19 cellular contexts compared by ENCODE assay signal in genomic region chr1:201400257-201401230, GRCh38. TPM values are rescaled to one million over a fixed set of nuclear protein-coding genes. Genes with fewer than 3 reads are reported as not detected.
DNase-seq lines count a peak whose midpoint lies in the region; ATAC-seq and TF ChIP-seq lines count a peak whose summit lies in the region.
"Had no signal": no experiment of that assay in that cellular context is flagged by ENCODE, and none has a peak within 500 bp of the region (broad histone marks: within the 10 kb centered on the region; RNA-seq: fewer than 3 reads in every experiment).

No MANE protein-coding gene starts in this region.

- H3K9me3 ChIP-seq in breast epithelium (no peaks in the 10 kb centered on the region), iPS-20b (ENCODE audit: insufficient read depth, low read depth, low read length) (no peaks in the 10 kb centered on the region), osteoblast (ENCODE audit: low read depth, low read length) (no peaks in the 10 kb centered on the region)
- H3K9me3 ChIP-seq: HAP-1 had no signal

- TF ChIP-seq POLR2A in breast epithelium (IDR thresholded peaks at IDR 0.05) = no peak

- peaks cover 24% of the 10 kb centered on the region for H3K4me1 Mint-ChIP-seq in Calu3 (ENCODE audit: low read depth, unreplicated experiment)
- no peaks in the 10 kb centered on the region for H3K4me1 Mint-ChIP-seq in activated CD4-positive, alpha-beta T cell treated with anti-CD3 and anti-CD28 coated beads for 36 hours
- H3K4me1 Mint-ChIP-seq: neural crest cell had no signal

- CTCF ChIA-PET in Calu3 (lab: Charles Lee) = interaction anchor here (1.6 kb wide), 1 partner anchor 15 kb away, joined by 7 read pairs; no protein-coding TSS in a partner anchor
- CTCF ChIA-PET in activated CD4-positive, alpha-beta T cell treated with anti-CD3 and anti-CD28 coated beads for 36 hours (lab: Charles Lee) = interaction anchor here (0.5 to 1.2 kb wide), 6 partner anchors 14 to 250 kb away, joined by 3 to 4 read pairs (median 3); no protein-coding TSS in a partner anchor

- H3K36me3 Mint-ChIP-seq in Calu3 (ENCODE audit: insufficient read depth, unreplicated experiment) = peaks cover 67% of the 10 kb centered on the region
- H3K36me3 Mint-ChIP-seq in activated CD4-positive, alpha-beta T cell treated with anti-CD3 and anti-CD28 coated beads for 36 hours (ENCODE audit: low read depth) = no peaks in the 10 kb centered on the region

- peak overlapping the region in 1 of 3 donors; percentile 74 for H3K4me3 ChIP-seq in breast epithelium
- H3K4me3 ChIP-seq in iPS-20b (ENCODE audit: low read length) = peak overlapping the region; percentile 73
- H3K4me3 ChIP-seq in osteoblast (ENCODE audit: insufficient read depth, low read length) = no peak overlapping the region
- H3K4me3 ChIP-seq: HAP-1 had no signal

- peaks cover 0 to 4% of the 10 kb centered on the region in 2 donors for H3K4me1 ChIP-seq in breast epithelium
- H3K4me1 ChIP-seq in iPS-20b (ENCODE audit: insufficient read depth, low read length) = no peaks in the 10 kb centered on the region
- H3K4me1 ChIP-seq in osteoblast (ENCODE audit: insufficient read depth, low read length) = no peaks in the 10 kb centered on the region
- H3K4me1 ChIP-seq: HAP-1 had no signal

- H3K79me2 ChIP-seq in osteoblast (ENCODE audit: insufficient read depth, low read length) = no peaks in the 10 kb centered on the region

- H3K4me3 Mint-ChIP-seq in Calu3 (ENCODE audit: low read depth, unreplicated experiment) = peak overlapping the region; percentile 87
- no peak overlapping the region for H3K4me3 Mint-ChIP-seq in activated CD4-positive, alpha-beta T cell treated with anti-CD3 and anti-CD28 coated beads for 36 hours
- H3K4me3 Mint-ChIP-seq: activated T-helper 1 cell treated with anti-CD3 and anti-CD28 coated beads, Interleukin-12 subunit alpha, Interleukin-12 subunit beta, Interleukin-2, Interleukin-4 antibody, amounts not matched to agents 30 ng/mL and 10 ng/mL and 1 ng/mL, durations not matched to agents 14 hours and 24 hours and 36 hours; neural crest cell; stimulated activated naive CD8-positive, alpha-beta T cell treated with anti-CD3 and anti-CD28 coated beads, Interleukin-15, amount 100 ng/mL, for 72 hours had no signal

- H2AFZ ChIP-seq in osteoblast (ENCODE audit: low read length) = no peak overlapping the region

- ATAC-seq in GM18511 (IDR thresholded peaks at IDR 0.05; ENCODE audit: unreplicated experiment) = no peak
- ATAC-seq in activated CD4-positive, alpha-beta T cell treated with anti-CD3 and anti-CD28 coated beads for 36 hours = no peak
- ATAC-seq: stimulated activated naive CD8-positive, alpha-beta T cell treated with anti-CD3 and anti-CD28 coated beads, Interleukin-15, amount 100 ng/mL, for 72 hours had no signal

- no peaks in the 10 kb centered on the region for H3K27me3 ChIP-seq in breast epithelium
- peaks cover 48% of the 10 kb centered on the region for H3K27me3 ChIP-seq in iPS-20b (ENCODE audit: insufficient read depth, low read length)
- H3K27me3 ChIP-seq in osteoblast (ENCODE audit: insufficient read depth, low read length) = peaks cover 72% of the 10 kb centered on the region

- intact Hi-C loops in Calu3 (cut with micrococcal nuclease; ENCODE audit: unreplicated experiment) = no loop called here
- intact Hi-C loops in breast epithelium (cut with DNase I; ENCODE audit: low total_unique reads) = no loop called here
- intact Hi-C loops in activated CD4-positive, alpha-beta T cell treated with anti-CD3 and anti-CD28 coated beads for 36 hours (cut with DNase I, micrococcal nuclease) = no loop called here

- no peaks in the 10 kb centered on the region for H3K27me3 Mint-ChIP-seq in Calu3 (ENCODE audit: unreplicated experiment)
- peaks cover 35% of the 10 kb centered on the region for H3K27me3 Mint-ChIP-seq in activated CD4-positive, alpha-beta T cell treated with anti-CD3 and anti-CD28 coated beads for 36 hours

- POLR2A ChIA-PET in activated CD4-positive, alpha-beta T cell treated with anti-CD3 and anti-CD28 coated beads for 36 hours (lab: Charles Lee) = no interaction called here

- no peaks in the 10 kb centered on the region for H3K9me3 Mint-ChIP-seq in Calu3 (ENCODE audit: low read depth, unreplicated experiment)
- H3K9me3 Mint-ChIP-seq in activated CD4-positive, alpha-beta T cell treated with anti-CD3 and anti-CD28 coated beads for 36 hours (ENCODE audit: low read depth) = no peaks in the 10 kb centered on the region
- H3K9me3 Mint-ChIP-seq: activated T-helper 1 cell treated with anti-CD3 and anti-CD28 coated beads, Interleukin-12 subunit alpha, Interleukin-12 subunit beta, Interleukin-2, Interleukin-4 antibody, amounts not matched to agents 30 ng/mL and 10 ng/mL and 1 ng/mL, durations not matched to agents 14 hours and 24 hours and 36 hours; neural crest cell; stimulated activated naive CD8-positive, alpha-beta T cell treated with anti-CD3 and anti-CD28 coated beads, Interleukin-15, amount 100 ng/mL, for 72 hours had no signal

- H3K27ac ChIP-seq in breast epithelium (peak overlapping the region; percentile 77 to 82), iPS-20b (ENCODE audit: low read length) (no peak overlapping the region), osteoblast (ENCODE audit: low read depth, low read length) (no peak overlapping the region)

- no peak for TF ChIP-seq CTCF in Calu3 (IDR thresholded peaks at IDR 0.05; ENCODE audit: unreplicated experiment)
- no peak for TF ChIP-seq CTCF in breast epithelium (IDR thresholded peaks at IDR 0.05)
- no peak for TF ChIP-seq CTCF in osteoblast (IDR thresholded peaks at IDR 0.05; ENCODE audit: extremely low read depth, low read depth, low read length)

- peak overlapping the region; percentile 81 for H3K27ac Mint-ChIP-seq in Calu3 (ENCODE audit: unreplicated experiment)
- no peak overlapping the region for H3K27ac Mint-ChIP-seq in activated CD4-positive, alpha-beta T cell treated with anti-CD3 and anti-CD28 coated beads for 36 hours
- H3K27ac Mint-ChIP-seq: activated T-helper 1 cell treated with anti-CD3 and anti-CD28 coated beads, Interleukin-12 subunit alpha, Interleukin-12 subunit beta, Interleukin-2, Interleukin-4 antibody, amounts not matched to agents 30 ng/mL and 10 ng/mL and 1 ng/mL, durations not matched to agents 14 hours and 24 hours and 36 hours; stimulated activated naive CD8-positive, alpha-beta T cell treated with anti-CD3 and anti-CD28 coated beads, Interleukin-15, amount 100 ng/mL, for 72 hours had no signal

- BruUV-seq in Calu3 (replicated peaks; lab: Mats Ljungman, UMichigan) = no TSS peak

- no peaks in the 10 kb centered on the region for H4K20me1 ChIP-seq in osteoblast (ENCODE audit: insufficient read depth, low read length)

- H3K36me3 ChIP-seq in breast epithelium (no peaks in the 10 kb centered on the region), iPS-20b (ENCODE audit: insufficient read depth, low read depth, low read length) (no peaks in the 10 kb centered on the region), osteoblast (ENCODE audit: insufficient read depth, low read length) (no peaks in the 10 kb centered on the region)
- H3K36me3 ChIP-seq: HAP-1 had no signal

- H3K9ac ChIP-seq in iPS-20b (ENCODE audit: low read depth, low read length) = peak overlapping the region; percentile 27

- DNase-seq in Calu3 = no peak
- no peak for DNase-seq in breast epithelium (ENCODE audit: low spot score in 2 of 2)
- peak; percentile 54 for DNase-seq in osteoblast (ENCODE audit: insufficient read length, low spot score, missing footprints)
- no peak for DNase-seq in T-helper 9 cell
- no peak for DNase-seq in KG1 (lab: John Stamatoyannopoulos, UW)
- DNase-seq in activated CD4-positive, alpha-beta T cell treated with anti-CD3 and anti-CD28 coated beads for 36 hours = no peak
- DNase-seq: amygdala; dermis blood vessel endothelial cell; NCI-H2029; NCI-H526 treated with DMSO at 0.1 percent for 48 hours; stimulated activated naive CD8-positive, alpha-beta T cell treated with anti-CD3 and anti-CD28 coated beads, Interleukin-15, amount 100 ng/mL, for 72 hours; T-helper 2 cell had no signal

- no peak overlapping the region for H3K4me2 ChIP-seq in osteoblast (ENCODE audit: insufficient read depth, low read length)

RNA-seq across cellular contexts. Expression of gene LAD1, which starts 1.4 kb away (rescaled TPM):
- total RNA-seq in Calu3 (2022) (209 and 244 TPM in 2 replicates), breast epithelium (10 to 100 TPM in 2 of 3 donors, not detected in 1; 13.1 to 18.0 TPM), osteoblast (not detected in 2 replicates)
- not detected for total RNA-seq in activated CD4-positive, alpha-beta T cell treated with anti-CD3 and anti-CD28 coated beads for 36 hours
- total RNA-seq: activated T-helper 1 cell treated with anti-CD3 and anti-CD28 coated beads, Interleukin-12 subunit alpha, Interleukin-12 subunit beta, Interleukin-2, Interleukin-4 antibody, amounts not matched to agents 30 ng/mL and 10 ng/mL and 1 ng/mL, durations not matched to agents 14 hours and 24 hours and 36 hours; fibroblast of villous mesenchyme; neural crest cell; RPMI7951 had no signal

RNA-seq across cellular contexts. Expression of gene TNNI1, which starts 21.0 kb away (rescaled TPM):
- total RNA-seq in Calu3 (2022) (not detected in 2 replicates), breast epithelium (under 1 TPM in 2 of 3 donors, not detected in 1; 0.15 to 0.66 TPM), osteoblast (not detected in 2 replicates)
- not detected for total RNA-seq in activated CD4-positive, alpha-beta T cell treated with anti-CD3 and anti-CD28 coated beads for 36 hours
- total RNA-seq: activated T-helper 1 cell treated with anti-CD3 and anti-CD28 coated beads, Interleukin-12 subunit alpha, Interleukin-12 subunit beta, Interleukin-2, Interleukin-4 antibody, amounts not matched to agents 30 ng/mL and 10 ng/mL and 1 ng/mL, durations not matched to agents 14 hours and 24 hours and 36 hours; dermis blood vessel endothelial cell had no signal

RNA-seq across cellular contexts. Expression of gene TNNT2, which starts 23.1 kb away (rescaled TPM):
- total RNA-seq in Calu3 (2022) (1.4 and 2.2 TPM in 2 replicates), breast epithelium (1 to 10 TPM in 2 of 3 donors, not detected in 1; 1.3 to 2.6 TPM), osteoblast (not detected in 2 replicates)
- not detected for total RNA-seq in activated CD4-positive, alpha-beta T cell treated with anti-CD3 and anti-CD28 coated beads for 36 hours
- total RNA-seq: activated T-helper 1 cell treated with anti-CD3 and anti-CD28 coated beads, Interleukin-12 subunit alpha, Interleukin-12 subunit beta, Interleukin-2, Interleukin-4 antibody, amounts not matched to agents 30 ng/mL and 10 ng/mL and 1 ng/mL, durations not matched to agents 14 hours and 24 hours and 36 hours; dermis blood vessel endothelial cell; neural crest cell; RPMI7951 had no signal

Comparison
In these comparisons a context has a peak if more than half of its experiments do, and no peak if none do; other contexts are left out.
1. H3K27ac ChIP-seq: peak in breast epithelium (2 of 2); none in iPS-20b (single experiment) and osteoblast (single experiment).
2. RNA of gene LAD1, which starts 1.4 kb away (total RNA-seq): 209 to 244 TPM in Calu3; 13.1 to 18.0 TPM in breast epithelium, not detected in activated CD4-positive, alpha-beta T cell treated with anti-CD3 and anti-CD28 coated beads for 36 hours and not detected in osteoblast; every median in the first group is over 10 times any median in the second.